Comparison of ENCODE assay signal across 15 cellular contexts in the genomic region with DNA sequence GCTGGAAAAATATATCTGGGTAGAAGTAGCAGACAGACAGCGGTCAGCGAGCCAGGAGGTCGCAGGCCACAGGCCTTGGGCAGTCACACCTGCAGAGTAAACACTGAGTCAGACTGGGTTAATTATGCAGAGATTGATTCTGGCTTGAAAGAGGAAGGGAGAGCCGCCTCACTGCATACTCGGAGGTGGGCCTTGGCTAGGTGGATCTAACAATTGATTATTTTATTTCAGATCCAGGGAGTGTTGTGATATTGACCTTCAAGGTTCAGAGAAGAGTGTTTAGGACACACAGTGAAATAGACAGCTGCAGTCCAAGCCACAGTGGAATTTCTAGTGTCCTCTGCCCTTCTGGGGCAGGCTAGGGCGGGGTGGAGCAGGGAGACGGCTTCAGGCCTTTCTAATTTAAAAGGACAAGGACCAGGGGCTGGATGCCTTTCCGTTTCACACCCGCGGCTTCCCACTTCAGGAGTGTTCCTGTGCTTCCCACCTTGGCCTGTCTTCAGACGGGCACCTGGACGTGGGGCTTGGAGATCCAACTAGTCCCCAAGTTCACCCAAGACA.
A peak's percentile ranks its signal among the peaks of the same experiment; 100 is the strongest.
DNase-seq lines count a peak whose midpoint lies in the region; ATAC-seq, FAIRE-seq and TF ChIP-seq lines count a peak whose summit lies in the region.
"Had no signal": no experiment of that assay in that cellular context is flagged by ENCODE, and none has a peak within 500 bp of the region (broad histone marks: within the 10 kb centered on the region; RNA-seq: fewer than 3 reads in every experiment).

No MANE protein-coding gene starts in this region.

- H3K4me2 ChIP-seq in A549, result peak overlapping the region; percentile 50
- peak overlapping the region; percentile 36; the same call in 1 of the 2 replicates for H3K4me2 ChIP-seq in HepG2 (ENCODE audit: low read depth, low read length)

- DNase-seq in A549 (ENCODE audit: low read depth in 1 of 2, low spot score in 1 of 2), result peak in 1 of 2 experiments; percentile 16
- peak; percentile 18 for DNase-seq in HK-2 (ENCODE audit: unreplicated experiment)
- DNase-seq in astrocyte of the hippocampus (ENCODE audit: low read depth, low spot score), result peak; percentile 53
- DNase-seq in HepG2 (ENCODE audit: low spot score), result peak; percentile 53
- no peak for DNase-seq in retina
- DNase-seq: activated CD8-positive, alpha-beta memory T cell treated with anti-CD3 and anti-CD28 coated beads, Interleukin-2, amount 50 U/mL, for 48 hours; aorta; esophagus squamous epithelium; GOT3; immature natural killer cell; ovary; stimulated activated CD4-positive, alpha-beta T cell treated with anti-CD3 and anti-CD28 coated beads, Interleukin-4, amount 100 ng/mL, for 4 hours had no signal

- intact Hi-C loops in HepG2 (cut with micrococcal nuclease; ENCODE audit: unreplicated experiment), result loop anchor here (10.0 kb wide), 1 partner anchor 71 kb away; no protein-coding TSS in a partner anchor

- H3K79me2 ChIP-seq in HepG2 (ENCODE audit: insufficient read depth, low read length), result no peaks in the 10 kb centered on the region

- H3K27ac ChIP-seq in A549, result peak overlapping the region in 1 of 2 experiments; percentile 39; a peak in 3 of 6 replicates
- H3K27ac ChIP-seq in HepG2 (ENCODE audit: extremely low read length, insufficient read depth, low read length), result no peak overlapping the region
- H3K27ac ChIP-seq: ovary had no signal

- FAIRE-seq in A549 (lab: Jason Lieb, UNC) (no peak), HepG2 (lab: Jason Lieb, UNC) (peak; percentile 21)

- H3K4me3 ChIP-seq in A549, result no peak overlapping the region
- H3K4me3 ChIP-seq in HepG2 (replicated peaks in 1 of 3; ENCODE audit: insufficient read depth in 1 of 3, low read depth in 2 of 3, low read length in 3 of 3), result peak overlapping the region in 1 of 3 experiments; percentile 12; a peak in 1 of 6 replicates
- H3K4me3 ChIP-seq: esophagus squamous epithelium, ovary had no signal

- TF ChIP-seq CTCF in A549 (IDR thresholded peaks at IDR 0.05) (no peak), HepG2 (CRISPR knock-in tag; IDR thresholded peaks at IDR 0.05) (no peak)

- no TSS peak for BruUV-seq in HepG2 (replicated peaks; lab: Mats Ljungman, UMichigan)

- in situ Hi-C loops in HepG2 (cut with HindIII; ENCODE audit: extremely low pct_ligation_motif_present, low pct_unique_long_range_greater_than_20kb), result loop anchor here (5.0 kb wide), 1 partner anchor 74 kb away; no protein-coding TSS in a partner anchor

- H3K4me1 ChIP-seq in A549 (peaks cover 26% of the 10 kb centered on the region), HepG2 (ENCODE audit: insufficient read depth, low read length) (peaks cover 67% of the 10 kb centered on the region)

- H4K20me1 ChIP-seq in HepG2 (ENCODE audit: insufficient read depth, low read length), result no peaks in the 10 kb centered on the region; the same call in 1 of the 2 replicates

- POLR2A ChIA-PET in A549 (lab: Yijun Ruan, JAX) (no interaction called here), HepG2 (lab: Yijun Ruan, JAX) (no interaction called here)

- H2AFZ ChIP-seq in HepG2 (ENCODE audit: low read length), result no peak overlapping the region

- H3K27me3 ChIP-seq in HepG2 (ENCODE audit: control insufficient read depth in 1 of 2, insufficient read depth in 2 of 2, low read length in 2 of 2), result peaks cover 0 to 42% of the 10 kb centered on the region in 2 experiments; a peak in 4 of 5 replicates
- H3K27me3 ChIP-seq: esophagus squamous epithelium, ovary had no signal

- CTCF ChIA-PET in A549 (lab: Yijun Ruan, JAX) (no interaction called here), HepG2 (lab: Yijun Ruan, JAX; ENCODE audit: low intra/inter-chr PET ratio, low total read pairs) (no interaction called here)

- no peak overlapping the region for H3K9ac ChIP-seq in HepG2 (ENCODE audit: insufficient read depth, low read depth, low read length)

- TF ChIP-seq POLR2A in A549 (IDR thresholded peaks at IDR 0.05; ENCODE audit: low read length), result no peak
- no peak for TF ChIP-seq POLR2A in HepG2 (IDR thresholded peaks at IDR 0.05; ENCODE audit: insufficient read depth in 1 of 2, low read depth in 2 of 2, low read length in 2 of 2)

- no peak for TF ChIP-seq RAD21 in A549 (conservative IDR thresholded peaks at IDR 0.05 in 1 of 2, IDR thresholded peaks at IDR 0.05 in 1 of 2)
- no peak for TF ChIP-seq RAD21 in HepG2 (CRISPR knock-in tag; IDR thresholded peaks at IDR 0.05)

- 39% methylated on average over 12 of the region's 12 CpGs for WGBS in A549 (ENCODE audit: missing lambda C conversion rate)
- 2% methylated on average over 7 of the region's 12 CpGs for WGBS in HepG2 (ENCODE audit: low lambda C conversion rate)

- no peak for TF ChIP-seq EP300 in A549 (IDR thresholded peaks at IDR 0.05)
- TF ChIP-seq EP300 in HepG2 (IDR thresholded peaks at IDR 0.05; ENCODE audit: low read depth in 2 of 2, low read length in 2 of 2), result 0 out of 4 replicates have a peak, but pooled peaks of 1 of the 2 experiments have one; percentile 23
- no peak for TF ChIP-seq EP300 in HepG2 (CRISPR knock-in tag; IDR thresholded peaks at IDR 0.05; ENCODE audit: borderline replicate concordance)

- ATAC-seq in A549, result no peak
- peak; percentile 67 for ATAC-seq in HepG2
- no peak for ATAC-seq in GM18858 (IDR thresholded peaks at IDR 0.05; ENCODE audit: unreplicated experiment)
- ATAC-seq in HG03432 (IDR thresholded peaks at IDR 0.05; ENCODE audit: unreplicated experiment), result no peak
- no peak for ATAC-seq in GM18907 (IDR thresholded peaks at IDR 0.05; ENCODE audit: unreplicated experiment)

- H3K36me3 ChIP-seq in HepG2 (replicated peaks in 1 of 2; ENCODE audit: control insufficient read depth in 1 of 2, insufficient read depth in 2 of 2, low read length in 2 of 2), result no peaks in the 10 kb centered on the region
- H3K36me3 ChIP-seq: esophagus squamous epithelium, ovary had no signal

- H3K9me3 ChIP-seq in A549, result no peaks in the 10 kb centered on the region
- H3K9me3 ChIP-seq in HepG2 (ENCODE audit: low read length), result no peaks in the 10 kb centered on the region
- H3K9me3 ChIP-seq: esophagus squamous epithelium, ovary had no signal

TF ChIP-seq in A549, 52 proteins besides CTCF, POLR2A, EP300 and RAD21 (continues in another document):
- TF ChIP-seq HDAC2 (IDR thresholded peaks at IDR 0.05), result no peak
- no peak for TF ChIP-seq KDM5A (IDR thresholded peaks at IDR 0.05)
- no peak for TF ChIP-seq CHD4 (IDR thresholded peaks at IDR 0.05; ENCODE audit: borderline replicate concordance)
- TF ChIP-seq EHMT2 (IDR thresholded peaks at IDR 0.05; ENCODE audit: low read depth), result no peak
- TF ChIP-seq POLR2AphosphoS2 (conservative IDR thresholded peaks at IDR 0.05; ENCODE audit: low read length), result no peak
- no peak for TF ChIP-seq PHF8 (IDR thresholded peaks at IDR 0.05; ENCODE audit: borderline replicate concordance, low read depth)
- no peak for TF ChIP-seq SMC3 (IDR thresholded peaks at IDR 0.05)
- TF ChIP-seq, protein P1, sequence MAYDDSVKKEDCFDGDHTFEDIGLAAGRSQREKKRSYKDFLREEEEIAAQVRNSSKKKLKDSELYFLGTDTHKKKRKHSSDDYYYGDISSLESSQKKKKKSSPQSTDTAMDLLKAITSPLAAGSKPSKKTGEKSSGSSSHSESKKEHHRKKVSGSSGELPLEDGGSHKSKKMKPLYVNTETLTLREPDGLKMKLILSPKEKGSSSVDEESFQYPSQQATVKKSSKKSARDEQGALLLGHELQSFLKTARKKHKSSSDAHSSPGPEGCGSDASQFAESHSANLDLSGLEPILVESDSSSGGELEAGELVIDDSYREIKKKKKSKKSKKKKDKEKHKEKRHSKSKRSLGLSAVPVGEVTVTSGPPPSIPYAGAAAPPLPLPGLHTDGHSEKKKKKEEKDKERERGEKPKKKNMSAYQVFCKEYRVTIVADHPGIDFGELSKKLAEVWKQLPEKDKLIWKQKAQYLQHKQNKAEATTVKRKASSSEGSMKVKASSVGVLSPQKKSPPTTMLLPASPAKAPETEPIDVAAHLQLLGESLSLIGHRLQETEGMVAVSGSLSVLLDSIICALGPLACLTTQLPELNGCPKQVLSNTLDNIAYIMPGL (CRISPR knock-in tag; IDR thresholded peaks at IDR 0.05; ENCODE audit: borderline replicate concordance), result no peak

TF ChIP-seq in HepG2, 621 proteins besides CTCF, POLR2A, EP300 and RAD21 (continues in another document):
- TF ChIP-seq PHF21A (CRISPR knock-in tag; IDR thresholded peaks at IDR 0.05) (peak; percentile 64; the same call in 1 of the 2 replicates), FOSL1 (CRISPR knock-in tag; IDR thresholded peaks at IDR 0.05; ENCODE audit: borderline replicate concordance) (peak; percentile 86), FOXA3 (CRISPR knock-in tag; IDR thresholded peaks at IDR 0.05) (peak; percentile 94), MEF2D (CRISPR knock-in tag; IDR thresholded peaks at IDR 0.05) (peak; percentile 84), ZNF484 (CRISPR knock-in tag; IDR thresholded peaks at IDR 0.05; ENCODE audit: borderline replicate concordance, low read depth) (no peak), JUND (CRISPR knock-in tag; IDR thresholded peaks at IDR 0.05) (peak; percentile 82; the same call in 1 of the 2 replicates), SKI (IDR thresholded peaks at IDR 0.05; ENCODE audit: partially characterized antibody) (peak; percentile 76)
- TF ChIP-seq, protein P2, sequence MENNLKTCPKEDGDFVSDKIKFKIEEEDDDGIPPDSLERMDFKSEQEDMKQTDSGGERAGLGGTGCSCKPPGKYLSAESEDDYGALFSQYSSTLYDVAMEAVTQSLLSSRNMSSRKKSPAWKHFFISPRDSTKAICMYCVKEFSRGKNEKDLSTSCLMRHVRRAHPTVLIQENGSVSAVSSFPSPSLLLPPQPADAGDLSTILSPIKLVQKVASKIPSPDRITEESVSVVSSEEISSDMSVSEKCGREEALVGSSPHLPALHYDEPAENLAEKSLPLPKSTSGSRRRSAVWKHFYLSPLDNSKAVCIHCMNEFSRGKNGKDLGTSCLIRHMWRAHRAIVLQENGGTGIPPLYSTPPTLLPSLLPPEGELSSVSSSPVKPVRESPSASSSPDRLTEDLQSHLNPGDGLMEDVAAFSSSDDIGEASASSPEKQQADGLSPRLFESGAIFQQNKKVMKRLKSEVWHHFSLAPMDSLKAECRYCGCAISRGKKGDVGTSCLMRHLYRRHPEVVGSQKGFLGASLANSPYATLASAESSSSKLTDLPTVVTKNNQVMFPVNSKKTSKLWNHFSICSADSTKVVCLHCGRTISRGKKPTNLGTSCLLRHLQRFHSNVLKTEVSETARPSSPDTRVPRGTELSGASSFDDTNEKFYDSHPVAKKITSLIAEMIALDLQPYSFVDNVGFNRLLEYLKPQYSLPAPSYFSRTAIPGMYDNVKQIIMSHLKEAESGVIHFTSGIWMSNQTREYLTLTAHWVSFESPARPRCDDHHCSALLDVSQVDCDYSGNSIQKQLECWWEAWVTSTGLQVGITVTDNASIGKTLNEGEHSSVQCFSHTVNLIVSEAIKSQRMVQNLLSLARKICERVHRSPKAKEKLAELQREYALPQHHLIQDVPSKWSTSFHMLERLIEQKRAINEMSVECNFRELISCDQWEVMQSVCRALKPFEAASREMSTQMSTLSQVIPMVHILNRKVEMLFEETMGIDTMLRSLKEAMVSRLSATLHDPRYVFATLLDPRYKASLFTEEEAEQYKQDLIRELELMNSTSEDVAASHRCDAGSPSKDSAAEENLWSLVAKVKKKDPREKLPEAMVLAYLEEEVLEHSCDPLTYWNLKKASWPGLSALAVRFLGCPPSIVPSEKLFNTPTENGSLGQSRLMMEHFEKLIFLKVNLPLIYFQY (CRISPR knock-in tag; IDR thresholded peaks at IDR 0.05; ENCODE audit: borderline replicate concordance), result 0 out of 2 replicates have a peak, but pooled peaks have one; percentile 62

Comparison
In these comparisons a context has a peak if more than half of its experiments do, and no peak if none do; other contexts are left out.
1. Of the 38 proteins assayed by ChIP-seq in both HepG2 and A549: peak only in HepG2: FOSL2, HDAC2, JUN and JUNB; only in A549: none; in both: none; in neither: 33; mixed calls (peak in some experiments, not most) for 1.